In genomic region chr5:98121036-98121936, GRCh38 we compare ENCODE assay signal across 30 cellular contexts.
DNase-seq lines count a peak whose midpoint lies in the region; ATAC-seq and TF ChIP-seq lines count a peak whose summit lies in the region.
"Had no signal": no experiment of that assay in that cellular context is flagged by ENCODE, and none has a peak within 500 bp of the region (broad histone marks: within the 10 kb centered on the region; RNA-seq: fewer than 3 reads in every experiment).

No MANE protein-coding gene starts in this region.

- peaks cover 15% of the 10 kb centered on the region for H3K9me3 Mint-ChIP-seq in chondrocyte (ENCODE audit: low read depth)
- H3K9me3 Mint-ChIP-seq in neural progenitor cell, result no peaks in the 10 kb centered on the region
- H3K9me3 Mint-ChIP-seq: activated T-cell treated with anti-CD3 and anti-CD28 coated beads, Interleukin-2, amount 50 U/mL, for 4 hours had no signal

- H3K9me3 ChIP-seq in HEK293 (ENCODE audit: control insufficient read depth, insufficient read depth, low read depth, low read length) (no peaks in the 10 kb centered on the region), neural progenitor cell (ENCODE audit: low read depth) (no peaks in the 10 kb centered on the region)
- H3K9me3 ChIP-seq: adrenal gland, right atrium auricular region, tibial artery had no signal

- H3K4me1 Mint-ChIP-seq in chondrocyte (ENCODE audit: low read depth) (no peaks in the 10 kb centered on the region), neural progenitor cell (no peaks in the 10 kb centered on the region)
- H3K4me1 Mint-ChIP-seq: activated CD4-positive, alpha-beta T cell treated with anti-CD3 and anti-CD28 coated beads for 36 hours; CD4-positive, CD25-positive, alpha-beta regulatory T cell; immature natural killer cell; mesothelial cell of epicardium; naive thymus-derived CD4-positive, alpha-beta T cell had no signal

- H3K36me3 Mint-ChIP-seq in chondrocyte (ENCODE audit: low read depth), result no peaks in the 10 kb centered on the region
- H3K36me3 Mint-ChIP-seq in neural progenitor cell, result no peaks in the 10 kb centered on the region
- H3K36me3 Mint-ChIP-seq: CD4-positive, CD25-positive, alpha-beta regulatory T cell; mesothelial cell of epicardium; naive thymus-derived CD4-positive, alpha-beta T cell had no signal

- no peaks in the 10 kb centered on the region for H3F3A ChIP-seq in neural progenitor cell (ENCODE audit: low read depth)

- H3K4me3 ChIP-seq in HEK293 (ENCODE audit: low read depth, low read length) (no peak overlapping the region), neural progenitor cell (no peak overlapping the region)
- H3K4me3 ChIP-seq: adrenal gland, left ventricle myocardium inferior, PC-9, right atrium auricular region, tibial artery had no signal

- H3K27ac Mint-ChIP-seq in chondrocyte (ENCODE audit: unreplicated experiment) (no peak overlapping the region), neural progenitor cell (no peak overlapping the region)
- H3K27ac Mint-ChIP-seq: activated CD4-positive, alpha-beta T cell treated with anti-CD3 and anti-CD28 coated beads for 36 hours; CD4-positive, CD25-positive, alpha-beta regulatory T cell; immature natural killer cell; mesothelial cell of epicardium; naive thymus-derived CD4-positive, alpha-beta T cell had no signal

- no peak overlapping the region for H3K9ac ChIP-seq in neural progenitor cell

- H3K27me3 ChIP-seq in neural progenitor cell, result no peaks in the 10 kb centered on the region
- H3K27me3 ChIP-seq: adrenal gland, brain microvascular endothelial cell, right atrium auricular region, tibial artery had no signal

- no peaks in the 10 kb centered on the region for H3K36me3 ChIP-seq in HEK293 (ENCODE audit: control insufficient read depth in 2 of 2, insufficient read depth in 1 of 2, low read length in 2 of 2)
- H3K36me3 ChIP-seq in neural progenitor cell, result no peaks in the 10 kb centered on the region
- H3K36me3 ChIP-seq: adrenal gland, brain microvascular endothelial cell, left ventricle myocardium inferior, right atrium auricular region, tibial artery had no signal

- peak overlapping the region; percentile 57 for H2AFZ ChIP-seq in neural progenitor cell (replicated peaks)
- H2AFZ ChIP-seq: PC-9 had no signal

- ATAC-seq in HG02970 (IDR thresholded peaks at IDR 0.05; ENCODE audit: low FRiP score, unreplicated experiment), result no peak
- ATAC-seq: activated CD4-positive, alpha-beta T cell treated with anti-CD3 and anti-CD28 coated beads for 36 hours; activated T-cell treated with anti-CD3 and anti-CD28 coated beads, Interleukin-2, amount 50 U/mL, for 4 hours; naive thymus-derived CD4-positive, alpha-beta T cell had no signal

- no peaks in the 10 kb centered on the region for H3K79me2 ChIP-seq in neural progenitor cell (ENCODE audit: low read depth)

- H3K4me1 ChIP-seq in HEK293 (ENCODE audit: control insufficient read depth, insufficient read depth, low read length) (no peaks in the 10 kb centered on the region), neural progenitor cell (no peaks in the 10 kb centered on the region)
- H3K4me1 ChIP-seq: adrenal gland, left ventricle myocardium inferior, right atrium auricular region, tibial artery had no signal

- H3K4me3 Mint-ChIP-seq in chondrocyte (ENCODE audit: unreplicated experiment) (no peak overlapping the region), neural progenitor cell (no peak overlapping the region)
- H3K4me3 Mint-ChIP-seq: activated CD4-positive, alpha-beta T cell treated with anti-CD3 and anti-CD28 coated beads for 36 hours; activated T-cell treated with anti-CD3 and anti-CD28 coated beads, Interleukin-2, amount 50 U/mL, for 4 hours; CD4-positive, CD25-positive, alpha-beta regulatory T cell; immature natural killer cell; mesothelial cell of epicardium; naive thymus-derived CD4-positive, alpha-beta T cell had no signal

- TF ChIP-seq CTCF in HEK293 (tag by site-specific recombination; IDR thresholded peaks at IDR 0.05) (no peak), chondrocyte (IDR thresholded peaks at IDR 0.05) (no peak), neural progenitor cell (IDR thresholded peaks at IDR 0.05) (no peak)

- H3K4me2 ChIP-seq in neural progenitor cell, result no peak overlapping the region
- H3K4me2 ChIP-seq: PC-9 had no signal

- H4K20me1 ChIP-seq in neural progenitor cell (ENCODE audit: low read depth), result no peaks in the 10 kb centered on the region

- H3K27ac ChIP-seq in HEK293 (ENCODE audit: extremely low read depth, low read depth, low read length) (no peak overlapping the region), neural progenitor cell (no peak overlapping the region)
- H3K27ac ChIP-seq: adrenal gland, brain microvascular endothelial cell, left ventricle myocardium inferior, PC-9, right atrium auricular region, tibial artery had no signal

- CTCF ChIA-PET in HEK293 (lab: Yijun Ruan, JAX), result interaction anchor here (0.6 kb wide), 1 partner anchor 650 kb away, joined by 3 read pairs; no protein-coding TSS in a partner anchor

- no peaks in the 10 kb centered on the region for H3K27me3 Mint-ChIP-seq in chondrocyte (ENCODE audit: low read depth)
- peaks cover 2% of the 10 kb centered on the region for H3K27me3 Mint-ChIP-seq in neural progenitor cell (ENCODE audit: insufficient read depth, low read depth)
- H3K27me3 Mint-ChIP-seq: CD4-positive, CD25-positive, alpha-beta regulatory T cell; naive thymus-derived CD4-positive, alpha-beta T cell had no signal

- peak; percentile 49 for DNase-seq in Daoy (ENCODE audit: low read depth)
- DNase-seq in chondrocyte (ENCODE audit: low spot score), result peak; percentile 57
- no peak for DNase-seq in neural progenitor cell (ENCODE audit: low spot score)
- no peak for DNase-seq in stimulated activated CD4-positive, alpha-beta T cell treated with anti-CD3 and anti-CD28 coated beads, Interleukin-2, amount 100 ng/mL, for 48 hours
- DNase-seq in COLO668 (lab: John Stamatoyannopoulos, UW; ENCODE audit: unreplicated experiment), result no peak
- DNase-seq in foreskin melanocyte, result no peak
- DNase-seq: activated CD4-positive, alpha-beta T cell treated with anti-CD3 and anti-CD28 coated beads for 36 hours; activated T-cell treated with anti-CD3 and anti-CD28 coated beads, Interleukin-2, amount 50 U/mL, for 4 hours; adrenal gland; brain microvascular endothelial cell; CD4-positive, CD25-positive, alpha-beta regulatory T cell; effector CD8-positive, alpha-beta T cell; erythroblast; foreskin fibroblast; immature natural killer cell; left ventricle myocardium inferior; naive thymus-derived CD4-positive, alpha-beta T cell; NCI-H1048; NCI-H187 treated with DMSO at 0.1 percent for 48 hours; NCI-H226; NK-92 treated with Interleukin-12 subunit alpha and Interleukin-12 subunit beta, amount 100 ng/mL, for 24 hours; PC-9; SHP77 treated with DMSO at 0.1 percent for 48 hours; stimulated activated CD4-positive, alpha-beta T cell treated with anti-CD3 and anti-CD28 coated beads, Interleukin-4, amount 100 ng/mL, for 1 hour; stimulated activated naive CD4-positive, alpha-beta T cell treated with Interleukin-2 at 50 U/mL for 16 hours; tibial artery had no signal

- POLR2A ChIA-PET in HEK293 (lab: Yijun Ruan, JAX), result no interaction called here

TF ChIP-seq in HEK293, 187 proteins besides CTCF, POLR2A, EP300 and RAD21:
- TF ChIP-seq ZNF555 (tag by site-specific recombination; conservative IDR thresholded peaks at IDR 0.05), result no peak
- TF ChIP-seq, protein P1, sequence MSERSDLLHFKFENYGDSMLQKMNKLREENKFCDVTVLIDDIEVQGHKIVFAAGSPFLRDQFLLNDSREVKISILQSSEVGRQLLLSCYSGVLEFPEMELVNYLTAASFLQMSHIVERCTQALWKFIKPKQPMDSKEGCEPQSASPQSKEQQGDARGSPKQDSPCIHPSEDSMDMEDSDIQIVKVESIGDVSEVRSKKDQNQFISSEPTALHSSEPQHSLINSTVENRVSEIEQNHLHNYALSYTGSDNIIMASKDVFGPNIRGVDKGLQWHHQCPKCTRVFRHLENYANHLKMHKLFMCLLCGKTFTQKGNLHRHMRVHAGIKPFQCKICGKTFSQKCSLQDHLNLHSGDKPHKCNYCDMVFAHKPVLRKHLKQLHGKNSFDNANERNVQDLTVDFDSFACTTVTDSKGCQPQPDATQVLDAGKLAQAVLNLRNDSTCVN (tag by site-specific recombination; optimal IDR thresholded peaks at IDR 0.05), result no peak
- TF ChIP-seq HOXC10 (CRISPR knock-in tag; IDR thresholded peaks at IDR 0.05), result no peak
- TF ChIP-seq, protein P2, sequence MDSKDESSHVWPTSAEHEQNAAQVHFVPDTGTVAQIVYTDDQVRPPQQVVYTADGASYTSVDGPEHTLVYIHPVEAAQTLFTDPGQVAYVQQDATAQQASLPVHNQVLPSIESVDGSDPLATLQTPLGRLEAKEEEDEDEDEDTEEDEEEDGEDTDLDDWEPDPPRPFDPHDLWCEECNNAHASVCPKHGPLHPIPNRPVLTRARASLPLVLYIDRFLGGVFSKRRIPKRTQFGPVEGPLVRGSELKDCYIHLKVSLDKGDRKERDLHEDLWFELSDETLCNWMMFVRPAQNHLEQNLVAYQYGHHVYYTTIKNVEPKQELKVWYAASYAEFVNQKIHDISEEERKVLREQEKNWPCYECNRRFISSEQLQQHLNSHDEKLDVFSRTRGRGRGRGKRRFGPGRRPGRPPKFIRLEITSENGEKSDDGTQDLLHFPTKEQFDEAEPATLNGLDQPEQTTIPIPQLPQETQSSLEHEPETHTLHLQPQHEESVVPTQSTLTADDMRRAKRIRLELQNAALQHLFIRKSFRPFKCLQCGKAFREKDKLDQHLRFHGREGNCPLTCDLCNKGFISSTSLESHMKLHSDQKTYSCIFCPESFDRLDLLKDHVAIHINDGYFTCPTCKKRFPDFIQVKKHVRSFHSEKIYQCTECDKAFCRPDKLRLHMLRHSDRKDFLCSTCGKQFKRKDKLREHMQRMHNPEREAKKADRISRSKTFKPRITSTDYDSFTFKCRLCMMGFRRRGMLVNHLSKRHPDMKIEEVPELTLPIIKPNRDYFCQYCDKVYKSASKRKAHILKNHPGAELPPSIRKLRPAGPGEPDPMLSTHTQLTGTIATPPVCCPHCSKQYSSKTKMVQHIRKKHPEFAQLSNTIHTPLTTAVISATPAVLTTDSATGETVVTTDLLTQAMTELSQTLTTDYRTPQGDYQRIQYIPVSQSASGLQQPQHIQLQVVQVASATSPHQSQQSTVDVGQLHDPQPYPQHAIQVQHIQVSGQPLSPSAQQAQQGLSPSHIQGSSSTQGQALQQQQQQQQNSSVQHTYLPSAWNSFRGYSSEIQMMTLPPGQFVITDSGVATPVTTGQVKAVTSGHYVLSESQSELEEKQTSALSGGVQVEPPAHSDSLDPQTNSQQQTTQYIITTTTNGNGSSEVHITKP (tag by site-specific recombination; IDR thresholded peaks at IDR 0.05), result peak; percentile 43; the same call in 1 of the 2 replicates
- 0 out of 2 replicates have a peak, but pooled peaks have one; percentile 11 for TF ChIP-seq ZNF654 (tag by site-specific recombination; IDR thresholded peaks at IDR 0.05; ENCODE audit: low read depth)

Comparison
In these comparisons a context has a peak if more than half of its experiments do, and no peak if none do; other contexts are left out.
1. DNase-seq: peak in Daoy (single experiment) and chondrocyte (single experiment); none in neural progenitor cell (single experiment), stimulated activated CD4-positive, alpha-beta T cell treated with anti-CD3 and anti-CD28 coated beads, Interleukin-2, amount 100 ng/mL, for 48 hours (0 of 2), COLO668 (single experiment) and foreskin melanocyte (single experiment).